8 cellular contexts compared by ENCODE assay signal in genomic region chr6:56902551-56903464, GRCh38. TPM values are rescaled to one million over a fixed set of nuclear protein-coding genes. Genes with fewer than 3 reads are reported as not detected.
DNase-seq lines count a peak whose midpoint lies in the region; ATAC-seq and TF ChIP-seq lines count a peak whose summit lies in the region.

No MANE protein-coding gene starts in this region.

- H3K4me2 ChIP-seq in GM23338 (no peak overlapping the region), OCI-LY7 (ENCODE audit: low read length) (no peak overlapping the region)

- DNase-seq in CD4-positive, alpha-beta T cell, result no peak
- DNase-seq in GM23338 (ENCODE audit: low spot score) (peak; percentile 68), OCI-LY7 (ENCODE audit: low spot score) (peak; percentile 57), dermis microvascular lymphatic vessel endothelial cell (ENCODE audit: low read depth in 2 of 2) (peak; percentile 7 to 54), mesothelial cell of epicardium (ENCODE audit: low spot score in 2 of 2, unreplicated experiment in 2 of 2) (no peak)

- no peaks in the 10 kb centered on the region for H3K36me3 Mint-ChIP-seq in CD4-positive, alpha-beta T cell (ENCODE audit: low read depth)
- H3K36me3 Mint-ChIP-seq in GM23338 (ENCODE audit: low read depth) (peaks cover 4% of the 10 kb centered on the region; the same call in 2 of the 3 replicates), mesothelial cell of epicardium (peaks cover 14% of the 10 kb centered on the region)

- no peak overlapping the region for H3K4me3 Mint-ChIP-seq in CD4-positive, alpha-beta T cell
- H3K4me3 Mint-ChIP-seq in GM23338 (no peak overlapping the region), mesothelial cell of epicardium (no peak overlapping the region)

- CTCF ChIA-PET in CD4-positive, alpha-beta T cell (lab: Charles Lee), result interaction anchor here (0.7 to 3.5 kb wide), 9 partner anchors 23 to 426 kb away, joined by 3 to 41 read pairs (median 4); partner anchors contain the start of gene PRIM2
- CTCF ChIA-PET in OCI-LY7 (lab: Charles Lee; ENCODE audit: unreplicated experiment), result interaction anchor here (1.3 kb wide), 1 partner anchor 10 kb away, joined by 6 read pairs; no protein-coding TSS in a partner anchor

- H3K36me3 ChIP-seq in GM23338 (ENCODE audit: insufficient read depth), result no peaks in the 10 kb centered on the region
- no peaks in the 10 kb centered on the region for H3K36me3 ChIP-seq in OCI-LY7 (ENCODE audit: insufficient read depth, low read length)

- H3K27me3 ChIP-seq in CD4-positive, alpha-beta T cell (ENCODE audit: control insufficient read depth, insufficient read depth, low read length), result no peaks in the 10 kb centered on the region
- H3K27me3 ChIP-seq in GM23338 (ENCODE audit: insufficient read depth), result no peaks in the 10 kb centered on the region

- no peaks in the 10 kb centered on the region for H3K4me1 ChIP-seq in GM23338 (ENCODE audit: insufficient read depth)
- H3K4me1 ChIP-seq in OCI-LY7 (ENCODE audit: insufficient read depth, low read length, poor library complexity, severe bottlenecking), result no peaks in the 10 kb centered on the region

- H2AFZ ChIP-seq in GM23338, result no peak overlapping the region
- no peak overlapping the region for H2AFZ ChIP-seq in OCI-LY7 (ENCODE audit: low read length)

- H4K20me1 ChIP-seq in GM23338 (replicated peaks; ENCODE audit: insufficient read depth) (no peaks in the 10 kb centered on the region), OCI-LY7 (ENCODE audit: insufficient read depth, low read length) (no peaks in the 10 kb centered on the region)

- ATAC-seq in CD4-positive, alpha-beta T cell (ENCODE audit: poor library complexity), result no peak
- ATAC-seq in GM23338 (no peak), GM21526 (IDR thresholded peaks at IDR 0.05; ENCODE audit: low FRiP score, unreplicated experiment) (no peak), GM18861 (IDR thresholded peaks at IDR 0.05; ENCODE audit: unreplicated experiment) (no peak), GM18505 (IDR thresholded peaks at IDR 0.05; ENCODE audit: unreplicated experiment) (no peak)

- H3K27ac Mint-ChIP-seq in CD4-positive, alpha-beta T cell, result no peak overlapping the region
- peak overlapping the region; percentile 12; the same call in 1 of the 2 replicates for H3K27ac Mint-ChIP-seq in GM23338
- H3K27ac Mint-ChIP-seq in mesothelial cell of epicardium, result no peak overlapping the region

- H3K9me2 ChIP-seq in GM23338 (ENCODE audit: insufficient read depth) (no peaks in the 10 kb centered on the region), OCI-LY7 (ENCODE audit: insufficient read depth, low read length) (no peaks in the 10 kb centered on the region)

- H3K9me3 ChIP-seq in CD4-positive, alpha-beta T cell (ENCODE audit: control insufficient read depth, low read length), result no peaks in the 10 kb centered on the region
- no peaks in the 10 kb centered on the region for H3K9me3 ChIP-seq in OCI-LY7 (ENCODE audit: low read length)

- no TSS peak for BruUV-seq in OCI-LY7 (replicated peaks; lab: Mats Ljungman, UMichigan)

- POLR2A ChIA-PET in CD4-positive, alpha-beta T cell (lab: Charles Lee), result interaction anchor here (1.1 to 2.3 kb wide), 3 partner anchors 10 to 421 kb away, joined by 3 to 14 read pairs (median 3); partner anchors contain the start of gene PRIM2
- POLR2A ChIA-PET in OCI-LY7 (lab: Charles Lee), result interaction anchor here (0.6 to 1.2 kb wide), 3 partner anchors 343 to 414 kb away, joined by 3 to 5 read pairs (median 3); partner anchors contain the start of gene PRIM2

- no peaks in the 10 kb centered on the region for H3F3A ChIP-seq in GM23338 (replicated peaks; ENCODE audit: low read depth)

- no peaks in the 10 kb centered on the region for H3K4me1 Mint-ChIP-seq in CD4-positive, alpha-beta T cell (ENCODE audit: low read depth)
- peaks cover 10% of the 10 kb centered on the region for H3K4me1 Mint-ChIP-seq in GM23338
- peaks cover 4% of the 10 kb centered on the region for H3K4me1 Mint-ChIP-seq in mesothelial cell of epicardium

- H3K79me2 ChIP-seq in GM23338 (replicated peaks; ENCODE audit: insufficient read depth), result no peaks in the 10 kb centered on the region
- H3K79me2 ChIP-seq in OCI-LY7 (ENCODE audit: insufficient read depth, low read depth, low read length), result no peaks in the 10 kb centered on the region

- H3K4me3 ChIP-seq in GM23338, result no peak overlapping the region
- H3K4me3 ChIP-seq in OCI-LY7 (ENCODE audit: low read depth, low read length, poor library complexity, severe bottlenecking), result no peak overlapping the region

- intact Hi-C loops in CD4-positive, alpha-beta T cell (cut with DNase I, micrococcal nuclease), result loop anchor here (1.0 to 5.0 kb wide), 3 partner anchors 118 to 413 kb away; no protein-coding TSS in a partner anchor
- intact Hi-C loops in OCI-LY7 (cut with micrococcal nuclease; ENCODE audit: unreplicated experiment), result loop anchor here (1.0 kb wide), 1 partner anchor 413 kb away; no protein-coding TSS in a partner anchor

- peak; percentile 75 for TF ChIP-seq CTCF in CD4-positive, alpha-beta T cell (IDR thresholded peaks at IDR 0.05)
- TF ChIP-seq CTCF in GM23338 (conservative IDR thresholded peaks at IDR 0.05; ENCODE audit: low read depth in 2 of 2) (peak; percentile 62 to 94), OCI-LY7 (conservative IDR thresholded peaks at IDR 0.05; ENCODE audit: low read length) (peak; percentile 92), mesothelial cell of epicardium (IDR thresholded peaks at IDR 0.05; ENCODE audit: unreplicated experiment) (peak; percentile 66)

- H3K27me3 Mint-ChIP-seq in CD4-positive, alpha-beta T cell, result peaks cover 11% of the 10 kb centered on the region
- peaks cover 5% of the 10 kb centered on the region for H3K27me3 Mint-ChIP-seq in GM23338 (ENCODE audit: insufficient read depth, low read depth, poor library complexity)
- no peaks in the 10 kb centered on the region for H3K27me3 Mint-ChIP-seq in mesothelial cell of epicardium (ENCODE audit: low read depth)

- no peaks in the 10 kb centered on the region for H3K9me3 Mint-ChIP-seq in CD4-positive, alpha-beta T cell
- H3K9me3 Mint-ChIP-seq in GM23338 (no peaks in the 10 kb centered on the region), mesothelial cell of epicardium (no peaks in the 10 kb centered on the region)

- no peak overlapping the region for H3K27ac ChIP-seq in CD4-positive, alpha-beta T cell (ENCODE audit: low read depth, low read length)
- H3K27ac ChIP-seq in GM23338 (ENCODE audit: low read depth), result no peak overlapping the region
- H3K27ac ChIP-seq in OCI-LY7 (ENCODE audit: low read depth, low read length, poor library complexity, severe bottlenecking), result no peak overlapping the region

- TF ChIP-seq POLR2A in GM18505 (IDR thresholded peaks at IDR 0.05; ENCODE audit: borderline replicate concordance, extremely low read depth, insufficient read depth, insufficient read length), result no peak

TF ChIP-seq in GM23338, 12 proteins besides CTCF, POLR2A, EP300 and RAD21 (continues in another document):
- TF ChIP-seq JUNB (IDR thresholded peaks at IDR 0.05; ENCODE audit: unreplicated experiment) (no peak), EZH2 (IDR thresholded peaks at IDR 0.05; ENCODE audit: low read depth, unreplicated experiment) (no peak)

RNA-seq across cellular contexts. Expression of gene BEND6, which starts 52.1 kb away (rescaled TPM):
- total RNA-seq in CD4-positive, alpha-beta T cell, result not detected
- 4.9 and 6.7 TPM in 2 replicates for total RNA-seq in GM23338 (2014; rRNA removed; shearing (Covaris generic))
- 4.5 and 6.0 TPM in 2 replicates for polyA plus RNA-seq in GM23338 (2016; fragmentation: Nextera tagmentation; extraction: Ambion mirVana)
- 0.50 and 0.88 TPM in 2 replicates for total RNA-seq in OCI-LY7 (2014; rRNA removed; shearing (Covaris generic))
- total RNA-seq in OCI-LY7 (2022) (1.5 and 2.9 TPM in 2 replicates), dermis microvascular lymphatic vessel endothelial cell (under 0.01 and 0.13 TPM in 2 replicates), mesothelial cell of epicardium (6.6 to 8.1 TPM (median 7.6 TPM) in 3 replicates)

Comparison
In these comparisons a context has a peak if more than half of its experiments do, and no peak if none do; other contexts are left out.
1. DNase-seq: peak in GM23338 (single experiment), OCI-LY7 (single experiment) and dermis microvascular lymphatic vessel endothelial cell (2 of 2); none in CD4-positive, alpha-beta T cell (0 of 10) and mesothelial cell of epicardium (0 of 2).
2. Peak in every context shown above with its lines, with median percentiles within 50 percentile points of each other: CTCF ChIP-seq.